In the genomic region with DNA sequence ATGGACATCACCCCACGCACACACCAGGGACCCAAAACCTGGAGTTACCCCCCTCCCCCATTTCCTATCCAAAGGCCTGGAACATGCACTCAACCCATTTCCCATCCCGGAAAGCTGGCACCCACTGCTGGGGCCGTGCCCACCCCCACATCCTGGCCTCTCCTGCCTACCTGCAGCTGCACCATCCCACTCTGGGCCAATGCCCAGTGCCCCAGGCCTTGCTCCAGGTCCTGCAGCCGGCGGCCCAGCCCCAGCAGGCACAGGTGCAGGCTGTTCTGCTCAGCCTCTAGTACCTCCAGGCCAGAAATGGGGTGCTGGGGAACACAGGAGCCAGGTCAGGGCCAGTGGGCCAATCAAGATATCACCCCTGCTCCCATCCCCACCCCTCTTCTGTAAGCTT, we compare ENCODE assay signal across 28 cellular contexts. TPM values are rescaled to one million over a fixed set of nuclear protein-coding genes. Genes with fewer than 3 reads are reported as not detected.
"Had no signal": no experiment of that assay in that cellular context is flagged by ENCODE, and none has a peak within 500 bp of the region (broad histone marks: within the 10 kb centered on the region; RNA-seq: fewer than 3 reads in every experiment).

No MANE protein-coding gene starts in this region.

- ATAC-seq: activated CD8-positive, alpha-beta T cell treated with anti-CD3 and anti-CD28 coated beads, Interleukin-2, amount 10 ng/mL, durations not matched to agents 7 days and 5 days; activated naive CD4-positive, alpha-beta T cell treated with anti-CD3 and anti-CD28 coated beads, Interleukin-2, amount 50 U/mL, for 72 hours; activated naive CD8-positive, alpha-beta T cell treated with anti-CD3 and anti-CD28 coated beads, Interleukin-2, amount 50 U/mL, for 24 hours; Right ventricle myocardium inferior had no signal

- H3K4me3 Mint-ChIP-seq: activated CD8-positive, alpha-beta T cell treated with anti-CD3 and anti-CD28 coated beads, Interleukin-2, amount 10 ng/mL, durations not matched to agents 7 days and 5 days; activated naive CD8-positive, alpha-beta T cell treated with anti-CD3 and anti-CD28 coated beads, Interleukin-2, amount 50 U/mL, for 24 hours; activated T-cell treated with anti-CD3 and anti-CD28 coated beads, Interleukin-2, amount 50 U/mL, for 24 hours; activated T-helper 1 cell treated with anti-CD3 and anti-CD28 coated beads, Interleukin-12 subunit alpha, Interleukin-12 subunit beta, Interleukin-2, Interleukin-4 antibody, amounts not matched to agents 30 ng/mL and 10 ng/mL and 1 ng/mL, durations not matched to agents 14 hours and 24 hours and 36 hours; brain; central memory CD8-positive, alpha-beta T cell had no signal

- DNase-seq: activated CD4-positive, alpha-beta T cell treated with anti-CD3 and anti-CD28 coated beads for 48 hours; activated CD4-positive, alpha-beta T cell treated with anti-CD3 and anti-CD28 coated beads, Interleukin-2, amount 50 U/mL, for 4 hours; activated CD4-positive, CD25-positive, alpha-beta regulatory T cell treated with anti-CD3 and anti-CD28 coated beads, Interleukin-2, amount 50 U/mL, for 72 hours; activated CD8-positive, alpha-beta memory T cell treated with anti-CD3 and anti-CD28 coated beads, Interleukin-2, amount 50 U/mL, for 48 hours; activated CD8-positive, alpha-beta T cell treated with anti-CD3 and anti-CD28 coated beads, Interleukin-2, amount 10 ng/mL, durations not matched to agents 7 days and 5 days; activated effector memory CD4-positive, alpha-beta T cell treated with Interleukin-2 at 50 U/mL for 16 hours; activated naive CD4-positive, alpha-beta T cell; activated naive CD8-positive, alpha-beta T cell treated with anti-CD3 and anti-CD28 coated beads, Interleukin-2, amount 50 U/mL, for 24 hours; activated T-cell treated with anti-CD3 and anti-CD28 coated beads, Interleukin-2, amount 50 U/mL, for 24 hours; amniotic stem cell; Kasumi-1; NCI-H1048; NCI-H1417; NCI-H1930; NCI-H2107; NCI-H345; NCI-H510A; NCI-H526 treated with DMSO at 0.1 percent for 48 hours; NCI-H82; SK-N-SH; T-helper 1 cell had no signal

- H3K9me2 ChIP-seq: SK-N-SH had no signal

- H3K4me2 ChIP-seq: SK-N-SH had no signal

- H3K9me3 ChIP-seq: SK-N-SH had no signal

- H3K27ac Mint-ChIP-seq: activated CD8-positive, alpha-beta T cell treated with anti-CD3 and anti-CD28 coated beads, Interleukin-2, amount 10 ng/mL, durations not matched to agents 7 days and 5 days; activated naive CD8-positive, alpha-beta T cell treated with anti-CD3 and anti-CD28 coated beads, Interleukin-2, amount 50 U/mL, for 24 hours; activated T-cell treated with anti-CD3 and anti-CD28 coated beads, Interleukin-2, amount 50 U/mL, for 24 hours; activated T-helper 1 cell treated with anti-CD3 and anti-CD28 coated beads, Interleukin-12 subunit alpha, Interleukin-12 subunit beta, Interleukin-2, Interleukin-4 antibody, amounts not matched to agents 30 ng/mL and 10 ng/mL and 1 ng/mL, durations not matched to agents 14 hours and 24 hours and 36 hours; brain had no signal

- H3K36me3 Mint-ChIP-seq: brain had no signal

- H3K9me3 Mint-ChIP-seq: activated naive CD4-positive, alpha-beta T cell treated with anti-CD3 and anti-CD28 coated beads, Interleukin-2, amount 50 U/mL, for 72 hours; activated naive CD8-positive, alpha-beta T cell treated with anti-CD3 and anti-CD28 coated beads, Interleukin-2, amount 50 U/mL, for 24 hours; activated T-cell treated with anti-CD3 and anti-CD28 coated beads, Interleukin-2, amount 50 U/mL, for 24 hours; activated T-helper 1 cell treated with anti-CD3 and anti-CD28 coated beads, Interleukin-12 subunit alpha, Interleukin-12 subunit beta, Interleukin-2, Interleukin-4 antibody, amounts not matched to agents 30 ng/mL and 10 ng/mL and 1 ng/mL, durations not matched to agents 14 hours and 24 hours and 36 hours; brain; central memory CD8-positive, alpha-beta T cell had no signal

- H3K27me3 Mint-ChIP-seq: activated naive CD8-positive, alpha-beta T cell treated with anti-CD3 and anti-CD28 coated beads, Interleukin-2, amount 50 U/mL, for 24 hours; activated T-cell treated with anti-CD3 and anti-CD28 coated beads, Interleukin-2, amount 50 U/mL, for 24 hours; central memory CD8-positive, alpha-beta T cell had no signal

RNA-seq across cellular contexts. Expression of a gene that starts 1.7 kb away (rescaled TPM):
- total RNA-seq: M059J, RPMI7951 had no signal
